ENCODE assay signal across 1 cellular context in the genomic region with DNA sequence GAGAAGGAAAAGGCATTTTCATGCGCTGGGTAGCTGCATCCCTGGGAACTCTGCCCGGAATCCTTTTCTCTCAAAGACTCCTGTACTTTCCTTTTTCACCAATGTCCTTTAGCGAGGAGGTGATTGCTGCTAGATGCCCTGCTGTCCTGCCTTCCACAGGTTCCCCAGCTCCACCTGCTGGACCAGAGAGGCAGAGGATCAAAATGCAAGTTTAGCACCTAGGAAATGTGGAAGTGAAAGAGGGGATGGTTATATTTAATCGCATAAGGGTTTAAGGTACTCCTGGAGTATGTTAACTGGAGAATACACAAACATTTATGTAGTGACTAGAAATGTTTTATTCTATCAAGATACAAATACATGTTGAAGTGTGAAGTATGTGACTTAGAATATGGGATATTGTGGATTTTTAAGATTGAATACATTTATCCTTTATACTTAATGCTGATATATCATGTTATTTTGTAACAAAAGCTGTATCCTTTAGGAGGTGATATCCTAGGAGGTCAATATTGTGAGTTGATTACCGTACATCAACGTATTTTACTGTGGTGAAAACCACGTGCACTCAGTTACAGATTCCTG.
TF ChIP-seq lines count a peak whose summit lies in the region.

No MANE protein-coding gene starts in this region.

TF ChIP-seq in HEK293, 187 proteins besides CTCF, POLR2A, EP300 and RAD21 (continued from another document):
- TF ChIP-seq, protein P1, sequence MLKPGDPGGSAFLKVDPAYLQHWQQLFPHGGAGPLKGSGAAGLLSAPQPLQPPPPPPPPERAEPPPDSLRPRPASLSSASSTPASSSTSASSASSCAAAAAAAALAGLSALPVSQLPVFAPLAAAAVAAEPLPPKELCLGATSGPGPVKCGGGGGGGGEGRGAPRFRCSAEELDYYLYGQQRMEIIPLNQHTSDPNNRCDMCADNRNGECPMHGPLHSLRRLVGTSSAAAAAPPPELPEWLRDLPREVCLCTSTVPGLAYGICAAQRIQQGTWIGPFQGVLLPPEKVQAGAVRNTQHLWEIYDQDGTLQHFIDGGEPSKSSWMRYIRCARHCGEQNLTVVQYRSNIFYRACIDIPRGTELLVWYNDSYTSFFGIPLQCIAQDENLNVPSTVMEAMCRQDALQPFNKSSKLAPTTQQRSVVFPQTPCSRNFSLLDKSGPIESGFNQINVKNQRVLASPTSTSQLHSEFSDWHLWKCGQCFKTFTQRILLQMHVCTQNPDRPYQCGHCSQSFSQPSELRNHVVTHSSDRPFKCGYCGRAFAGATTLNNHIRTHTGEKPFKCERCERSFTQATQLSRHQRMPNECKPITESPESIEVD (tag by site-specific recombination; IDR thresholded peaks at IDR 0.05) = no peak
- TF ChIP-seq ZBTB48 (tag by site-specific recombination; IDR thresholded peaks at IDR 0.05) (no peak), GLIS2 (tag by site-specific recombination; IDR thresholded peaks at IDR 0.05) (no peak), ZBTB1 (tag by site-specific recombination; IDR thresholded peaks at IDR 0.05) (no peak)
- TF ChIP-seq, protein P2, sequence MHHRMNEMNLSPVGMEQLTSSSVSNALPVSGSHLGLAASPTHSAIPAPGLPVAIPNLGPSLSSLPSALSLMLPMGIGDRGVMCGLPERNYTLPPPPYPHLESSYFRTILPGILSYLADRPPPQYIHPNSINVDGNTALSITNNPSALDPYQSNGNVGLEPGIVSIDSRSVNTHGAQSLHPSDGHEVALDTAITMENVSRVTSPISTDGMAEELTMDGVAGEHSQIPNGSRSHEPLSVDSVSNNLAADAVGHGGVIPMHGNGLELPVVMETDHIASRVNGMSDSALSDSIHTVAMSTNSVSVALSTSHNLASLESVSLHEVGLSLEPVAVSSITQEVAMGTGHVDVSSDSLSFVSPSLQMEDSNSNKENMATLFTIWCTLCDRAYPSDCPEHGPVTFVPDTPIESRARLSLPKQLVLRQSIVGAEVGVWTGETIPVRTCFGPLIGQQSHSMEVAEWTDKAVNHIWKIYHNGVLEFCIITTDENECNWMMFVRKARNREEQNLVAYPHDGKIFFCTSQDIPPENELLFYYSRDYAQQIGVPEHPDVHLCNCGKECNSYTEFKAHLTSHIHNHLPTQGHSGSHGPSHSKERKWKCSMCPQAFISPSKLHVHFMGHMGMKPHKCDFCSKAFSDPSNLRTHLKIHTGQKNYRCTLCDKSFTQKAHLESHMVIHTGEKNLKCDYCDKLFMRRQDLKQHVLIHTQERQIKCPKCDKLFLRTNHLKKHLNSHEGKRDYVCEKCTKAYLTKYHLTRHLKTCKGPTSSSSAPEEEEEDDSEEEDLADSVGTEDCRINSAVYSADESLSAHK (tag by site-specific recombination; IDR thresholded peaks at IDR 0.05) = no peak
- TF ChIP-seq, protein P3, sequence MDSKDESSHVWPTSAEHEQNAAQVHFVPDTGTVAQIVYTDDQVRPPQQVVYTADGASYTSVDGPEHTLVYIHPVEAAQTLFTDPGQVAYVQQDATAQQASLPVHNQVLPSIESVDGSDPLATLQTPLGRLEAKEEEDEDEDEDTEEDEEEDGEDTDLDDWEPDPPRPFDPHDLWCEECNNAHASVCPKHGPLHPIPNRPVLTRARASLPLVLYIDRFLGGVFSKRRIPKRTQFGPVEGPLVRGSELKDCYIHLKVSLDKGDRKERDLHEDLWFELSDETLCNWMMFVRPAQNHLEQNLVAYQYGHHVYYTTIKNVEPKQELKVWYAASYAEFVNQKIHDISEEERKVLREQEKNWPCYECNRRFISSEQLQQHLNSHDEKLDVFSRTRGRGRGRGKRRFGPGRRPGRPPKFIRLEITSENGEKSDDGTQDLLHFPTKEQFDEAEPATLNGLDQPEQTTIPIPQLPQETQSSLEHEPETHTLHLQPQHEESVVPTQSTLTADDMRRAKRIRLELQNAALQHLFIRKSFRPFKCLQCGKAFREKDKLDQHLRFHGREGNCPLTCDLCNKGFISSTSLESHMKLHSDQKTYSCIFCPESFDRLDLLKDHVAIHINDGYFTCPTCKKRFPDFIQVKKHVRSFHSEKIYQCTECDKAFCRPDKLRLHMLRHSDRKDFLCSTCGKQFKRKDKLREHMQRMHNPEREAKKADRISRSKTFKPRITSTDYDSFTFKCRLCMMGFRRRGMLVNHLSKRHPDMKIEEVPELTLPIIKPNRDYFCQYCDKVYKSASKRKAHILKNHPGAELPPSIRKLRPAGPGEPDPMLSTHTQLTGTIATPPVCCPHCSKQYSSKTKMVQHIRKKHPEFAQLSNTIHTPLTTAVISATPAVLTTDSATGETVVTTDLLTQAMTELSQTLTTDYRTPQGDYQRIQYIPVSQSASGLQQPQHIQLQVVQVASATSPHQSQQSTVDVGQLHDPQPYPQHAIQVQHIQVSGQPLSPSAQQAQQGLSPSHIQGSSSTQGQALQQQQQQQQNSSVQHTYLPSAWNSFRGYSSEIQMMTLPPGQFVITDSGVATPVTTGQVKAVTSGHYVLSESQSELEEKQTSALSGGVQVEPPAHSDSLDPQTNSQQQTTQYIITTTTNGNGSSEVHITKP (tag by site-specific recombination; IDR thresholded peaks at IDR 0.05) = no peak
